In genomic region chr5:13408616-13409015, GRCh38 we compare ENCODE assay signal across 15 cellular contexts.
"Had no signal": no experiment of that assay in that cellular context is flagged by ENCODE, and none has a peak within 500 bp of the region (broad histone marks: within the 10 kb centered on the region; RNA-seq: fewer than 3 reads in every experiment).

No MANE protein-coding gene starts in this region.

- H3K9me3 ChIP-seq: body of pancreas, thoracic aorta, upper lobe of right lung had no signal

- H3K4me3 ChIP-seq: body of pancreas, left lung, thoracic aorta, upper lobe of right lung had no signal

- H3K27ac Mint-ChIP-seq: activated CD4-positive, alpha-beta T cell treated with anti-CD3 and anti-CD28 coated beads, Interleukin-2, amount 10 ng/mL, durations not matched to agents 7 days and 5 days; activated naive CD4-positive, alpha-beta T cell treated with anti-CD3 and anti-CD28 coated beads for 36 hours; naive thymus-derived CD8-positive, alpha-beta T cell; stimulated activated effector memory CD8-positive, alpha-beta T cell treated with anti-CD3 and anti-CD28 coated beads, Interleukin-12 subunit alpha, Interleukin-12 subunit beta, amount 100 ng/mL, for 72 hours had no signal

- H3K4me3 Mint-ChIP-seq: activated CD4-positive, alpha-beta T cell treated with anti-CD3 and anti-CD28 coated beads, Interleukin-2, amount 10 ng/mL, durations not matched to agents 7 days and 5 days; activated naive CD4-positive, alpha-beta T cell treated with anti-CD3 and anti-CD28 coated beads for 36 hours; naive thymus-derived CD8-positive, alpha-beta T cell; stimulated activated effector memory CD8-positive, alpha-beta T cell treated with anti-CD3 and anti-CD28 coated beads, Interleukin-12 subunit alpha, Interleukin-12 subunit beta, amount 100 ng/mL, for 72 hours had no signal

- H3K27me3 ChIP-seq: body of pancreas, left lung, upper lobe of right lung had no signal

- H3K27ac ChIP-seq: body of pancreas, left lung, thoracic aorta, upper lobe of right lung had no signal

- H3K36me3 Mint-ChIP-seq: naive thymus-derived CD8-positive, alpha-beta T cell; stimulated activated effector memory CD8-positive, alpha-beta T cell treated with anti-CD3 and anti-CD28 coated beads, Interleukin-12 subunit alpha, Interleukin-12 subunit beta, amount 100 ng/mL, for 72 hours had no signal

- ATAC-seq: body of pancreas; esophagus mucosa; left lung; naive thymus-derived CD8-positive, alpha-beta T cell; stimulated activated effector memory CD8-positive, alpha-beta T cell treated with anti-CD3 and anti-CD28 coated beads, Interleukin-12 subunit alpha, Interleukin-12 subunit beta, amount 100 ng/mL, for 72 hours had no signal

- DNase-seq: activated CD4-positive, alpha-beta T cell treated with anti-CD3 and anti-CD28 coated beads, Interleukin-2, amount 10 ng/mL, durations not matched to agents 7 days and 5 days; activated naive CD4-positive, alpha-beta T cell treated with anti-CD3 and anti-CD28 coated beads for 36 hours; activated T-cell treated with anti-CD3 and anti-CD28 coated beads for 4 hours; body of pancreas; caudate nucleus; hippocampal formation; left lung; naive thymus-derived CD8-positive, alpha-beta T cell; retina; upper lobe of right lung had no signal

- FAIRE-seq: colon, keratinocyte had no signal

- H3K4me1 ChIP-seq: body of pancreas, left lung, upper lobe of right lung had no signal

- H3K27me3 Mint-ChIP-seq: activated CD4-positive, alpha-beta T cell treated with anti-CD3 and anti-CD28 coated beads, Interleukin-2, amount 10 ng/mL, durations not matched to agents 7 days and 5 days; naive thymus-derived CD8-positive, alpha-beta T cell had no signal

- H3K4me1 Mint-ChIP-seq: activated CD4-positive, alpha-beta T cell treated with anti-CD3 and anti-CD28 coated beads, Interleukin-2, amount 10 ng/mL, durations not matched to agents 7 days and 5 days; naive thymus-derived CD8-positive, alpha-beta T cell; stimulated activated effector memory CD8-positive, alpha-beta T cell treated with anti-CD3 and anti-CD28 coated beads, Interleukin-12 subunit alpha, Interleukin-12 subunit beta, amount 100 ng/mL, for 72 hours had no signal

- H3K36me3 ChIP-seq: left lung, thoracic aorta, upper lobe of right lung had no signal
